Comparison of ENCODE assay signal across 1 cellular context in the genomic region with DNA sequence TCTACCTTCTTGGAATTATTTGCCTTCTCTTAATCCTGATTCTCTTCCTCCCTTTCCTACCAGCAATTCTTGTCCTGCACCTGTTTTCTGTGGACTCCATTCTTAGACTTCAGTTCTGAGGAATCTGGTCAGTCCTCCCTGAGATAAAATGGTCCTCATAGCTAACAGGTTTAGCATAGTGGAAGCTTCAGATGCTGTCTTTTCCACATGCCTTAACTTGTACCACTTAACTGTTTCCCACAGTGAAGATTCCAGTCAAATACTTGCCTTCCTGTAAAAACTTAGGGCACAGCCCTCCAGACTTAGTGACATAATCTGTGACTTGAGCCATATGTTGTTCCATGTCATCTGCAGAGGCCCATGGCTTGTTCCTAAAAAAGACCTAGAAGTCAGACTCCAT.
TF ChIP-seq lines count a peak whose summit lies in the region.

No MANE protein-coding gene starts in this region.

TF ChIP-seq in HEK293T, 16 proteins besides CTCF, POLR2A, EP300 and RAD21 (continued from another document):
- TF ChIP-seq HDGF (IDR thresholded peaks at IDR 0.05; ENCODE audit: borderline replicate concordance): no peak
- no peak for TF ChIP-seq FOXK2 (IDR thresholded peaks at IDR 0.05)
- no peak for TF ChIP-seq TARDBP (IDR thresholded peaks at IDR 0.05)
- no peak for TF ChIP-seq BHLHE40 (IDR thresholded peaks at IDR 0.05; ENCODE audit: borderline replicate concordance)
